25 cellular contexts compared by ENCODE assay signal in genomic region chr10:132052124-132052523, GRCh38. TPM values are rescaled to one million over a fixed set of nuclear protein-coding genes. Genes with fewer than 3 reads are reported as not detected.
DNase-seq lines count a peak whose midpoint lies in the region; ATAC-seq, FAIRE-seq and TF ChIP-seq lines count a peak whose summit lies in the region.
"Had no signal": no experiment of that assay in that cellular context is flagged by ENCODE, and none has a peak within 500 bp of the region (broad histone marks: within the 10 kb centered on the region; RNA-seq: fewer than 3 reads in every experiment).

No MANE protein-coding gene starts in this region.

- H3K27me3 Mint-ChIP-seq in WTC11 (ENCODE audit: low read depth) = peaks cover 5% of the 10 kb centered on the region
- H3K27me3 Mint-ChIP-seq in activated T-cell treated with anti-CD3 and anti-CD28 coated beads, Interleukin-2, amount 50 U/mL, for 72 hours (ENCODE audit: low read depth) = peaks cover 17% of the 10 kb centered on the region

- H3K9ac ChIP-seq in HCT116 (ENCODE audit: low read length) (no peak overlapping the region), K562 (ENCODE audit: insufficient read depth in 1 of 2, low read depth in 2 of 2, low read length in 2 of 2) (no peak overlapping the region)
- H3K9ac ChIP-seq: BLaER1 treated with 17β-estradiol and CSF1 and Interleukin-3, amounts not matched to agents 10 nM and 100 nM had no signal

- H2AFZ ChIP-seq in HCT116 (ENCODE audit: low read depth, low read length, poor library complexity, severe bottlenecking) (no peak overlapping the region), K562 (ENCODE audit: low read depth, low read length) (no peak overlapping the region)

- TF ChIP-seq EP300 in A549 (IDR thresholded peaks at IDR 0.05) (no peak), K562 (IDR thresholded peaks at IDR 0.05; ENCODE audit: low read length) (no peak), sigmoid colon (IDR thresholded peaks at IDR 0.05) (no peak)

- in situ Hi-C loops in K562 (cut with MboI) = no loop called here

- H3K79me2 ChIP-seq in HCT116 (ENCODE audit: insufficient read depth, low read length) (no peaks in the 10 kb centered on the region), K562 (ENCODE audit: control insufficient read depth, insufficient read depth, low read length) (no peaks in the 10 kb centered on the region)

- H3K4me3 Mint-ChIP-seq in WTC11 = no peak overlapping the region
- no peak overlapping the region for H3K4me3 Mint-ChIP-seq in activated T-cell treated with anti-CD3 and anti-CD28 coated beads, Interleukin-2, amount 50 U/mL, for 72 hours
- H3K4me3 Mint-ChIP-seq: B cell; CD4-positive, alpha-beta T cell; CD8-positive, alpha-beta T cell had no signal

- intact Hi-C loops in HCT116 (cut with micrococcal nuclease) = no loop called here
- intact Hi-C loops in K562 (cut with micrococcal nuclease) = no loop called here
- intact Hi-C loops in sigmoid colon (cut with DNase I) = no loop called here

- H3K36me3 ChIP-seq in HCT116 (ENCODE audit: control insufficient read depth in 1 of 2, insufficient read depth in 2 of 2, low read length in 2 of 2) = no peaks in the 10 kb centered on the region
- no peaks in the 10 kb centered on the region for H3K36me3 ChIP-seq in K562 (ENCODE audit: control insufficient read depth, insufficient read depth, low read length)
- no peaks in the 10 kb centered on the region for H3K36me3 ChIP-seq in sigmoid colon

- no peaks in the 10 kb centered on the region for H3K4me1 ChIP-seq in A549
- H3K4me1 ChIP-seq in HCT116 (ENCODE audit: control insufficient read depth in 1 of 2, insufficient read depth in 2 of 2, low read length in 2 of 2) = no peaks in the 10 kb centered on the region
- H3K4me1 ChIP-seq in K562 (replicated peaks in 1 of 2; ENCODE audit: control insufficient read depth in 2 of 2, insufficient read depth in 2 of 2, low read length in 2 of 2) = no peaks in the 10 kb centered on the region
- no peaks in the 10 kb centered on the region for H3K4me1 ChIP-seq in sigmoid colon
- H3K4me1 ChIP-seq: Caco-2 had no signal

- no peak overlapping the region for H3K27ac Mint-ChIP-seq in WTC11
- no peak overlapping the region for H3K27ac Mint-ChIP-seq in activated T-cell treated with anti-CD3 and anti-CD28 coated beads, Interleukin-2, amount 50 U/mL, for 72 hours
- H3K27ac Mint-ChIP-seq: B cell; CD4-positive, alpha-beta T cell; CD8-positive, alpha-beta T cell had no signal

- no peak overlapping the region for H3K4me2 ChIP-seq in A549
- no peak overlapping the region for H3K4me2 ChIP-seq in HCT116 (ENCODE audit: low read length)
- H3K4me2 ChIP-seq in K562 (ENCODE audit: insufficient read depth, low read length) = no peak overlapping the region
- H3K4me2 ChIP-seq: BLaER1 treated with 17β-estradiol and CSF1 and Interleukin-3, amounts not matched to agents 10 nM and 100 nM had no signal

- 90% methylated on average over 1 of the region's 1 CpG for WGBS in A549 (ENCODE audit: missing lambda C conversion rate)
- WGBS in K562 (ENCODE audit: insufficient coverage, low coverage, missing lambda C conversion rate) = 8% methylated on average over 1 of the region's 1 CpG
- WGBS in sigmoid colon, 2 donors = 90 to 97% methylated on average over 1 of the region's 1 CpG

- TF ChIP-seq RAD21 in A549 (conservative IDR thresholded peaks at IDR 0.05 in 1 of 2, IDR thresholded peaks at IDR 0.05 in 1 of 2) (no peak), HCT116 (IDR thresholded peaks at IDR 0.05; ENCODE audit: low read depth) (no peak), K562 (CRISPR knock-in tag; conservative IDR thresholded peaks at IDR 0.05 in 1 of 2, IDR thresholded peaks at IDR 0.05 in 1 of 2) (no peak)

- FAIRE-seq in A549 (lab: Jason Lieb, UNC) (no peak), K562 (lab: Jason Lieb, UNC) (no peak)
- FAIRE-seq: A204.1, D721Med, G401.6, GM12892, GM18507, GM19239 had no signal

- H3K27ac ChIP-seq in A549 = no peak overlapping the region
- H3K27ac ChIP-seq in HCT116 (ENCODE audit: low read depth, low read length) = no peak overlapping the region
- H3K27ac ChIP-seq in K562 (ENCODE audit: extremely low read depth, low read depth, low read length) = no peak overlapping the region
- no peak overlapping the region for H3K27ac ChIP-seq in sigmoid colon
- H3K27ac ChIP-seq: BLaER1 treated with 17β-estradiol and CSF1 and Interleukin-3, amounts not matched to agents 10 nM and 100 nM; C4-2B had no signal

- POLR2A ChIA-PET in A549 (lab: Yijun Ruan, JAX) = no interaction called here
- POLR2A ChIA-PET in HCT116 (lab: Charles Lee) = no interaction called here
- POLR2A ChIA-PET in WTC11 (lab: Charles Lee) = no interaction called here
- POLR2A ChIA-PET in K562 (lab: Yijun Ruan, JAX) = no interaction called here

- no peaks in the 10 kb centered on the region for H3K27me3 ChIP-seq in HCT116 (ENCODE audit: insufficient read depth, low read length)
- peaks cover 2 to 30% of the 10 kb centered on the region in 2 experiments; a peak in 3 of 5 replicates for H3K27me3 ChIP-seq in K562 (ENCODE audit: control insufficient read depth in 2 of 2, insufficient read depth in 2 of 2, low read length in 2 of 2)
- no peaks in the 10 kb centered on the region for H3K27me3 ChIP-seq in sigmoid colon
- H3K27me3 ChIP-seq: BLaER1 treated with 17β-estradiol and CSF1 and Interleukin-3, amounts not matched to agents 10 nM and 100 nM had no signal

- TF ChIP-seq POLR2A in A549 (IDR thresholded peaks at IDR 0.05; ENCODE audit: low read length) (no peak), HCT116 (IDR thresholded peaks at IDR 0.05; ENCODE audit: borderline replicate concordance, extremely low read depth, insufficient read depth, insufficient read length) (no peak), K562 (conservative IDR thresholded peaks at IDR 0.05) (no peak), sigmoid colon (IDR thresholded peaks at IDR 0.05) (no peak)

- no peaks in the 10 kb centered on the region for H3K9me2 ChIP-seq in HCT116 (ENCODE audit: insufficient read depth)

- no peak for ATAC-seq in A549
- no peak for ATAC-seq in HCT116
- no peak for ATAC-seq in WTC11
- ATAC-seq in K562 = no peak
- ATAC-seq in activated T-cell treated with anti-CD3 and anti-CD28 coated beads, Interleukin-2, amount 50 U/mL, for 72 hours (replicated peaks in 1 of 2) = no peak
- ATAC-seq in GM18517 (IDR thresholded peaks at IDR 0.05; ENCODE audit: unreplicated experiment) = no peak
- ATAC-seq: CD8-positive, alpha-beta T cell had no signal

- peaks cover 46% of the 10 kb centered on the region for H3K9me3 ChIP-seq in A549
- no peaks in the 10 kb centered on the region for H3K9me3 ChIP-seq in HCT116 (ENCODE audit: control insufficient read depth in 1 of 2, insufficient read depth in 1 of 2, low read depth in 1 of 2, low read length in 2 of 2)
- no peaks in the 10 kb centered on the region for H3K9me3 ChIP-seq in K562 (replicated peaks; ENCODE audit: control insufficient read depth, insufficient read depth, low read depth, low read length)
- peaks cover 11 to 18% (median 15%) of the 10 kb centered on the region in 4 donors for H3K9me3 ChIP-seq in sigmoid colon

- H3K36me3 Mint-ChIP-seq in WTC11 = peaks cover 16% of the 10 kb centered on the region
- peaks cover 4 to 17% of the 10 kb centered on the region in 2 donors for H3K36me3 Mint-ChIP-seq in activated T-cell treated with anti-CD3 and anti-CD28 coated beads, Interleukin-2, amount 50 U/mL, for 72 hours (ENCODE audit: insufficient read depth in 2 of 2)

- TF ChIP-seq CTCF in A549 (IDR thresholded peaks at IDR 0.05) = no peak
- no peak for TF ChIP-seq CTCF in HCT116 (IDR thresholded peaks at IDR 0.05 in 2 of 3, conservative IDR thresholded peaks at IDR 0.05 in 1 of 3; ENCODE audit: borderline replicate concordance in 1 of 3, insufficient read depth in 1 of 3, low read depth in 2 of 3, low read length in 2 of 3)
- no peak for TF ChIP-seq CTCF in WTC11 (IDR thresholded peaks at IDR 0.05)
- no peak for TF ChIP-seq CTCF in K562 (IDR thresholded peaks at IDR 0.05 in 2 of 3, conservative IDR thresholded peaks at IDR 0.05 in 1 of 3; ENCODE audit: insufficient read depth in 2 of 3, low read depth in 1 of 3, low read length in 3 of 3)
- TF ChIP-seq CTCF in sigmoid colon (IDR thresholded peaks at IDR 0.05) = no peak

- DNase-seq in A549 (ENCODE audit: low read depth in 1 of 2, low spot score in 1 of 2) (no peak), HCT116 (ENCODE audit: low read depth, low spot score) (no peak), WTC11 (ENCODE audit: low spot score) (no peak), K562 (ENCODE audit: extremely low read depth in 1 of 4, low spot score in 3 of 4) (no peak), sigmoid colon (no peak)
- DNase-seq in activated T-cell treated with anti-CD3 and anti-CD28 coated beads, Interleukin-2, amount 50 U/mL, for 72 hours = no peak
- no peak for DNase-seq in activated effector memory CD4-positive, alpha-beta T cell treated with Interleukin-2 at 50 U/mL for 16 hours
- DNase-seq: 8988T; AML-193; Caco-2; Calu3; CD4-positive, alpha-beta T cell; CD8-positive, alpha-beta T cell; DMS79 treated with DMSO at 0.1 percent for 48 hours; GF-D8 had no signal

- CTCF ChIA-PET in A549 (lab: Yijun Ruan, JAX) (interaction anchor here (0.9 to 1.2 kb wide), 3 partner anchors 13 to 38 kb away, joined by 3 read pairs; no protein-coding TSS in a partner anchor), HCT116 (lab: Charles Lee) (no interaction called here), WTC11 (lab: Charles Lee) (no interaction called here), K562 (lab: Yijun Ruan, JAX; ENCODE audit: low intra/inter-chr PET ratio) (no interaction called here)

- peaks cover 24% of the 10 kb centered on the region for H3K9me3 Mint-ChIP-seq in WTC11
- peaks cover 4% of the 10 kb centered on the region in 2 donors for H3K9me3 Mint-ChIP-seq in activated T-cell treated with anti-CD3 and anti-CD28 coated beads, Interleukin-2, amount 50 U/mL, for 72 hours

- RAD21 ChIA-PET in HCT116 (lab: Charles Lee; ENCODE audit: low non-redundant PET in 1 of 2, low total read pairs in 2 of 2, uncharacterized antibody in 2 of 2, unreplicated experiment in 2 of 2) = no interaction called here

- no peaks in the 10 kb centered on the region for H4K20me1 ChIP-seq in HCT116 (ENCODE audit: insufficient read depth)
- H4K20me1 ChIP-seq in K562 (replicated peaks; ENCODE audit: control insufficient read depth, insufficient read depth, low read length) = no peaks in the 10 kb centered on the region

- H3K4me1 Mint-ChIP-seq in WTC11 = peaks cover 10% of the 10 kb centered on the region
- H3K4me1 Mint-ChIP-seq in activated T-cell treated with anti-CD3 and anti-CD28 coated beads, Interleukin-2, amount 50 U/mL, for 72 hours (ENCODE audit: low read depth) = no peaks in the 10 kb centered on the region
- H3K4me1 Mint-ChIP-seq: B cell had no signal

- no peaks in the 10 kb centered on the region for H3K9me1 ChIP-seq in K562 (ENCODE audit: control insufficient read depth, insufficient read depth, low read length)

- BruUV-seq in HCT116 (replicated peaks; lab: Mats Ljungman, UMichigan) = no TSS peak
- BruUV-seq in K562 (replicated peaks; lab: Mats Ljungman, UMichigan) = no TSS peak

- H3K4me3 ChIP-seq in A549 (no peak overlapping the region), HCT116 (replicated peaks in 1 of 2; ENCODE audit: low read depth in 1 of 2, low read length in 2 of 2) (no peak overlapping the region), K562 (no peak overlapping the region), sigmoid colon (no peak overlapping the region)
- H3K4me3 ChIP-seq: BLaER1 treated with 17β-estradiol and CSF1 and Interleukin-3, amounts not matched to agents 10 nM and 100 nM had no signal

RNA-seq across cellular contexts. Expression of gene JAKMIP3, which starts 13.6 kb away (rescaled TPM):
- polyA plus RNA-seq in A549 (2011; rRNA removed) = 3.1 and 4.1 TPM in 2 replicates
- 2.6 and 2.9 TPM in 2 replicates for polyA plus RNA-seq in A549 (2012; cell fraction: cytosol; rRNA removed)
- polyA plus RNA-seq in A549 (2012; cell fraction: nucleus; rRNA removed) = 9.5 and 11.1 TPM in 2 replicates
- 3.1 to 4.1 TPM (median 3.8 TPM) in 3 replicates for polyA plus RNA-seq in A549 (2017; fragmentation: RNase III; extraction: RNeasy Plus Mini Kit Qiagen cat#74134 plus additional on column Dnase treatment)
- polyA minus RNA-seq in A549 (2011; rRNA and poly(A)+ RNA removed) = 1.2 and 1.7 TPM in 2 replicates
- total RNA-seq in HCT116 (2021; ENCODE audit: unreplicated experiment) = 0.17 TPM
- polyA plus RNA-seq in HCT116 (2012) = 0.04 and 0.07 TPM in 2 replicates
- 1.2 to 1.7 TPM (median 1.4 TPM) in 3 replicates for total RNA-seq in WTC11 (2021)
- 0.12 TPM in 1 of 2 replicates, not detected in the other for total RNA-seq in K562 (2011; cell fraction: chromatin; rRNA removed; ENCODE audit: low replicate concordance)
- total RNA-seq in K562 (2011; cell fraction: nucleolus; rRNA removed) = under 0.01 TPM in 1 of 2 replicates, not detected in the other
- total RNA-seq in K562 (2011; cell fraction: nucleoplasm; rRNA removed) = 0.15 TPM in 1 of 2 replicates, not detected in the other
- not detected in 2 replicates for total RNA-seq in K562 (2014; rRNA removed)
- total RNA-seq in K562 (2014; rRNA removed; fragmentation: Illumina TruSeq; extraction: Trizol) = not detected in 2 replicates
- total RNA-seq in K562 (2015; rRNA removed; fragmentation: Illumina TruSeq; extraction: Trizol) = 0.04 TPM in 1 of 2 replicates, not detected in the other
- total RNA-seq in K562 (2021) = not detected in 2 replicates
- polyA plus RNA-seq in K562 (2011; rRNA removed) = 0.01 TPM in 1 of 2 replicates, not detected in the other
- polyA plus RNA-seq in K562 (2011; cell fraction: cytosol; rRNA removed) = not detected in 2 replicates
- 0.03 TPM in 1 of 2 replicates, not detected in the other for polyA plus RNA-seq in K562 (2011; cell fraction: nucleus; rRNA removed)
- 0.04 and 1.4 TPM in 2 replicates for polyA plus RNA-seq in K562 (2012)
- polyA plus RNA-seq in K562 (2014; fragmentation: Illumina TruSeq; extraction: Trizol) = not detected in 2 replicates
- not detected for polyA plus RNA-seq in K562 (2014; fragmentation: Nextera tagmentation; extraction: Ambion mirVana)
- polyA plus RNA-seq in K562 (2014; rRNA removed) = 0.01 TPM in 1 of 2 replicates, not detected in the other
- polyA minus RNA-seq in K562 (2011; rRNA and poly(A)+ RNA removed) = not detected in 2 replicates
- polyA minus RNA-seq in K562 (2011; cell fraction: cytosol; rRNA and poly(A)+ RNA removed) = not detected in 2 replicates
- under 0.01 TPM in 1 of 2 replicates, not detected in the other for polyA minus RNA-seq in K562 (2011; cell fraction: nucleus; rRNA and poly(A)+ RNA removed)
- 1 to 10 TPM; 2.7 to 6.6 TPM for total RNA-seq in activated T-cell treated with anti-CD3 and anti-CD28 coated beads, Interleukin-2, amount 50 U/mL, for 72 hours
- total RNA-seq in sigmoid colon = 1 to 10 TPM in 2 of 4 donors, under 1 TPM in 2; 0.49 to 3.0 (median 0.97) TPM
- polyA plus RNA-seq in sigmoid colon = under 1 TPM in 1 of 3 donors, not detected in 2; 0.22 TPM
